ENCODE assay signal across 1 cellular context in the genomic region with DNA sequence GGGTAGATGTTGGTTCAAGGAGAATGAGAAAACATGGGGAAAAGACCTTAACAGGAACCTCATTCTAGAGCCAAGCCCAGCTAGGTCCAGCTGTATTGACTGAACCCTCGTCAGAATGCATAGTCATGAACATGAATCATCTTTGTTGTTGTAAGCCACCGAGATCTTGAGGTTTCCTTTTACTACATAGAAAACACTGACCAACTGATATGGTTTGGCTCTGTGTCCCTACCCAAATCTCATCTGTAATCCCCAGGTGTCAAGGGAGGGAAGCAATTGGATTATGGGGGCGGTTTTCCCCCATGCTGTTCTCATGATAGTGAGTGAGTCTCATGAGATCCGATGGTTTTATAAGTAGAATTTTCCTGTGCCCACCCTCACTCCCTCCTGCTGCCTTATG.
TF ChIP-seq lines count a peak whose summit lies in the region.

No MANE protein-coding gene starts in this region.

TF ChIP-seq in K562, 482 proteins besides CTCF, POLR2A, EP300 and RAD21:
- peak; percentile 81 for TF ChIP-seq DPF2 (IDR thresholded peaks at IDR 0.05)
- peak; percentile 65; the same call in 1 of the 2 replicates for TF ChIP-seq MAFK (IDR thresholded peaks at IDR 0.05; ENCODE audit: low read length)
- peak; percentile 47 for TF ChIP-seq PRDM10 (IDR thresholded peaks at IDR 0.05; ENCODE audit: partially characterized antibody)
- TF ChIP-seq NFE2 (IDR thresholded peaks at IDR 0.05; ENCODE audit: low read depth): peak; percentile 79
- TF ChIP-seq ZNF707 (CRISPR knock-in tag; conservative IDR thresholded peaks at IDR 0.05): no peak
- peak; percentile 65; the same call in 1 of the 2 replicates for TF ChIP-seq EHMT2 (IDR thresholded peaks at IDR 0.05)
- no peak for TF ChIP-seq TRIM25 (IDR thresholded peaks at IDR 0.05; ENCODE audit: borderline replicate concordance)
- TF ChIP-seq JUN (IDR thresholded peaks at IDR 0.05; ENCODE audit: borderline replicate concordance, low read depth, low read length): peak; percentile 64; the same call in 1 of the 2 replicates
- TF ChIP-seq JUN (CRISPR knock-in tag; IDR thresholded peaks at IDR 0.05; ENCODE audit: borderline replicate concordance): no peak
- TF ChIP-seq ARID1B (IDR thresholded peaks at IDR 0.05): peak; percentile 71; the same call in 1 of the 2 replicates
- TF ChIP-seq CBFA2T3 (IDR thresholded peaks at IDR 0.05): peak; percentile 84
- TF ChIP-seq TRIM24 (IDR thresholded peaks at IDR 0.05): peak; percentile 82 to 89
- TF ChIP-seq, protein P1, sequence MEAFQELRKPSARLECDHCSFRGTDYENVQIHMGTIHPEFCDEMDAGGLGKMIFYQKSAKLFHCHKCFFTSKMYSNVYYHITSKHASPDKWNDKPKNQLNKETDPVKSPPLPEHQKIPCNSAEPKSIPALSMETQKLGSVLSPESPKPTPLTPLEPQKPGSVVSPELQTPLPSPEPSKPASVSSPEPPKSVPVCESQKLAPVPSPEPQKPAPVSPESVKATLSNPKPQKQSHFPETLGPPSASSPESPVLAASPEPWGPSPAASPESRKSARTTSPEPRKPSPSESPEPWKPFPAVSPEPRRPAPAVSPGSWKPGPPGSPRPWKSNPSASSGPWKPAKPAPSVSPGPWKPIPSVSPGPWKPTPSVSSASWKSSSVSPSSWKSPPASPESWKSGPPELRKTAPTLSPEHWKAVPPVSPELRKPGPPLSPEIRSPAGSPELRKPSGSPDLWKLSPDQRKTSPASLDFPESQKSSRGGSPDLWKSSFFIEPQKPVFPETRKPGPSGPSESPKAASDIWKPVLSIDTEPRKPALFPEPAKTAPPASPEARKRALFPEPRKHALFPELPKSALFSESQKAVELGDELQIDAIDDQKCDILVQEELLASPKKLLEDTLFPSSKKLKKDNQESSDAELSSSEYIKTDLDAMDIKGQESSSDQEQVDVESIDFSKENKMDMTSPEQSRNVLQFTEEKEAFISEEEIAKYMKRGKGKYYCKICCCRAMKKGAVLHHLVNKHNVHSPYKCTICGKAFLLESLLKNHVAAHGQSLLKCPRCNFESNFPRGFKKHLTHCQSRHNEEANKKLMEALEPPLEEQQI (IDR thresholded peaks at IDR 0.05): peak; percentile 71; the same call in 1 of the 2 replicates
- TF ChIP-seq EGR1 (conservative IDR thresholded peaks at IDR 0.05): peak; percentile 59
- peak; percentile 74 for TF ChIP-seq C11orf30 (IDR thresholded peaks at IDR 0.05; ENCODE audit: low read depth)
- no peak for TF ChIP-seq HNRNPUL1 (IDR thresholded peaks at IDR 0.05; ENCODE audit: low read length)
- TF ChIP-seq, protein P2, sequence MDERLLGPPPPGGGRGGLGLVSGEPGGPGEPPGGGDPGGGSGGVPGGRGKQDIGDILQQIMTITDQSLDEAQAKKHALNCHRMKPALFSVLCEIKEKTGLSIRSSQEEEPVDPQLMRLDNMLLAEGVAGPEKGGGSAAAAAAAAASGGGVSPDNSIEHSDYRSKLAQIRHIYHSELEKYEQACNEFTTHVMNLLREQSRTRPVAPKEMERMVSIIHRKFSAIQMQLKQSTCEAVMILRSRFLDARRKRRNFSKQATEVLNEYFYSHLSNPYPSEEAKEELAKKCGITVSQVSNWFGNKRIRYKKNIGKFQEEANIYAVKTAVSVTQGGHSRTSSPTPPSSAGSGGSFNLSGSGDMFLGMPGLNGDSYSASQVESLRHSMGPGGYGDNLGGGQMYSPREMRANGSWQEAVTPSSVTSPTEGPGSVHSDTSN (CRISPR knock-in tag; IDR thresholded peaks at IDR 0.05; ENCODE audit: low read depth): no peak
- TF ChIP-seq, protein P2 (tag; conservative IDR thresholded peaks at IDR 0.05; ENCODE audit: low read depth): 0 out of 2 replicates have a peak, but pooled peaks have one; percentile 26
- TF ChIP-seq IFI16 (CRISPR knock-in tag; IDR thresholded peaks at IDR 0.05): no peak
- TF ChIP-seq GTF2A2 (tag; IDR thresholded peaks at IDR 0.05): no peak
- TF ChIP-seq ZNF316 (IDR thresholded peaks at IDR 0.05): peak; percentile 80
- TF ChIP-seq ZNF766 (CRISPR knock-in tag; conservative IDR thresholded peaks at IDR 0.05): 0 out of 2 replicates have a peak, but pooled peaks have one; percentile 37
- peak; percentile 42; the same call in 1 of the 2 replicates for TF ChIP-seq MAFG (tag; conservative IDR thresholded peaks at IDR 0.05)
- TF ChIP-seq FOXK2 (conservative IDR thresholded peaks at IDR 0.05 in 1 of 2, IDR thresholded peaks at IDR 0.05 in 1 of 2; ENCODE audit: low read depth in 2 of 2): 0 out of 4 replicates have a peak, but pooled peaks of 1 of the 2 experiments have one; percentile 30
- TF ChIP-seq, protein P3, sequence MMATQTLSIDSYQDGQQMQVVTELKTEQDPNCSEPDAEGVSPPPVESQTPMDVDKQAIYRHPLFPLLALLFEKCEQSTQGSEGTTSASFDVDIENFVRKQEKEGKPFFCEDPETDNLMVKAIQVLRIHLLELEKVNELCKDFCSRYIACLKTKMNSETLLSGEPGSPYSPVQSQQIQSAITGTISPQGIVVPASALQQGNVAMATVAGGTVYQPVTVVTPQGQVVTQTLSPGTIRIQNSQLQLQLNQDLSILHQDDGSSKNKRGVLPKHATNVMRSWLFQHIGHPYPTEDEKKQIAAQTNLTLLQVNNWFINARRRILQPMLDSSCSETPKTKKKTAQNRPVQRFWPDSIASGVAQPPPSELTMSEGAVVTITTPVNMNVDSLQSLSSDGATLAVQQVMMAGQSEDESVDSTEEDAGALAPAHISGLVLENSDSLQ (IDR thresholded peaks at IDR 0.05): peak; percentile 31; the same call in 1 of the 2 replicates
- TF ChIP-seq PML (IDR thresholded peaks at IDR 0.05; ENCODE audit: low read length): no peak
- TF ChIP-seq TAL1 (IDR thresholded peaks at IDR 0.05): peak; percentile 62; the same call in 1 of the 2 replicates
- no peak for TF ChIP-seq KDM1A (IDR thresholded peaks at IDR 0.05)
- no peak for TF ChIP-seq SREBF2 (CRISPR knock-in tag; IDR thresholded peaks at IDR 0.05)
- TF ChIP-seq CC2D1A (IDR thresholded peaks at IDR 0.05): peak; percentile 88
- TF ChIP-seq TCF3 (CRISPR knock-in tag; IDR thresholded peaks at IDR 0.05): peak; percentile 68
- TF ChIP-seq ZNF24 (IDR thresholded peaks at IDR 0.05): no peak
- peak; percentile 24; the same call in 1 of the 2 replicates for TF ChIP-seq NCOR1 (IDR thresholded peaks at IDR 0.05)
- peak; percentile 70 for TF ChIP-seq MEIS2 (IDR thresholded peaks at IDR 0.05; ENCODE audit: partially characterized antibody)
- TF ChIP-seq MAFF (IDR thresholded peaks at IDR 0.05; ENCODE audit: low read length): peak; percentile 47; the same call in 1 of the 2 replicates
- no peak for TF ChIP-seq LEF1 (IDR thresholded peaks at IDR 0.05)
- peak; percentile 51 to 95; a peak in 3 of 4 replicates for TF ChIP-seq FOXA3 (CRISPR knock-in tag; conservative IDR thresholded peaks at IDR 0.05 in 1 of 2, IDR thresholded peaks at IDR 0.05 in 1 of 2)
- peak; percentile 77 for TF ChIP-seq CBFA2T2 (conservative IDR thresholded peaks at IDR 0.05)
- TF ChIP-seq, protein P4, sequence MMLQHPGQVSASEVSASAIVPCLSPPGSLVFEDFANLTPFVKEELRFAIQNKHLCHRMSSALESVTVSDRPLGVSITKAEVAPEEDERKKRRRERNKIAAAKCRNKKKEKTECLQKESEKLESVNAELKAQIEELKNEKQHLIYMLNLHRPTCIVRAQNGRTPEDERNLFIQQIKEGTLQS (IDR thresholded peaks at IDR 0.05): peak; percentile 75
- TF ChIP-seq, protein P4 (CRISPR knock-in tag; conservative IDR thresholded peaks at IDR 0.05): no peak
- peak; percentile 84 for TF ChIP-seq FOSL1 (tag; conservative IDR thresholded peaks at IDR 0.05)
- TF ChIP-seq ILF3 (IDR thresholded peaks at IDR 0.05; ENCODE audit: borderline replicate concordance): no peak
- peak; percentile 38 for TF ChIP-seq NFIC (IDR thresholded peaks at IDR 0.05)
- TF ChIP-seq RCOR1 (IDR thresholded peaks at IDR 0.05; ENCODE audit: borderline replicate concordance in 1 of 2, low read depth in 2 of 2, low read length in 2 of 2): peak in 1 of 2 experiments; percentile 44; a peak in 1 of 4 replicates
- TF ChIP-seq SMARCE1 (IDR thresholded peaks at IDR 0.05): peak; percentile 65; the same call in 1 of the 2 replicates
- TF ChIP-seq SMARCA4 (IDR thresholded peaks at IDR 0.05): 0 out of 2 replicates have a peak, but pooled peaks have one; percentile 61
- TF ChIP-seq JUND (IDR thresholded peaks at IDR 0.05; ENCODE audit: borderline replicate concordance, low read depth, low read length): peak; percentile 83
- peak; percentile 75; the same call in 1 of the 3 replicates for TF ChIP-seq JUND (tag; IDR thresholded peaks at IDR 0.05; ENCODE audit: borderline replicate concordance, low read depth, low read length)
